In the genomic region with DNA sequence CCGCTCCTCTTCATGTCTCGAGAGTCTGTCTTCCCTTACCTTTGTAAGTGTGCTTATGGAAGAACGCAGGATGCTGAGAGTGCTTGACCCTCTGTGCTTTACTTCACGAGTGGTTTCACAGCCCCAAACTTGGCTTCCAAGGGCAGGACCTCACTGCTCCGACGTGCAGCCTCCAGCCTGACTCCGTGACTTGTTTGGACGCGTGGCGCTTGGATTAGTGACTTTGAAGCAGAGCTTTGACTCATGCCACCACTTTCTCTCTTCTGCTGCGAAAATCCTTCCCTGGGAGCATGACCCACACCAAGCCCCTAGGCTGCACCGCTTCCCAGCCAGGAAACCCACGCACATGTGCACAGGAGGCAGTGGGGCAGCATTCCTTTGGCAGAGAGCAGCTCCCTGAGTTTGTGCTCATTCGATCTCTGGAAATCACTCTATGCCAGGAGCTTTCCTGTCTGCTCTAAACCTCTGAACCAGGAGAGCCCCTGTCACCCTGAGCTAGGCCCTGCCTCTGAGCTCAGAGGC, we compare ENCODE assay signal across 20 cellular contexts.
"Had no signal": no experiment of that assay in that cellular context is flagged by ENCODE, and none has a peak within 500 bp of the region (broad histone marks: within the 10 kb centered on the region; RNA-seq: fewer than 3 reads in every experiment).

No MANE protein-coding gene starts in this region.

- H3K4me3 ChIP-seq: lower lobe of right lung, ovary, psoas muscle, right atrium auricular region, tibial artery had no signal

- DNase-seq: activated CD4-positive, alpha-beta T cell treated with anti-CD3 and anti-CD28 coated beads for 4 hours; activated CD4-positive, alpha-beta T cell treated with anti-CD3 and anti-CD28 coated beads, Interleukin-2, amount 50 U/mL, for 48 hours; activated CD4-positive, CD25-positive, alpha-beta regulatory T cell; activated effector memory CD4-positive, alpha-beta T cell treated with Interleukin-2 at 50 U/mL for 16 hours; activated naive CD4-positive, alpha-beta T cell treated with anti-CD3 and anti-CD28 coated beads, Interleukin-2, amount 10 ng/mL, durations not matched to agents 7 days and 5 days; activated T-cell treated with anti-CD3 and anti-CD28 coated beads, Interleukin-2, amount 50 U/mL, for 72 hours; amygdala; erythroblast; foreskin melanocyte; lower lobe of right lung; mesendoderm; ovary; psoas muscle; stimulated activated CD4-positive, alpha-beta T cell treated with anti-CD3 and anti-CD28 coated beads, Interleukin-12 subunit alpha, Interleukin-12 subunit beta, amount 100 ng/mL, for 4 hours; T1000; tibial artery had no signal

- H3K4me1 ChIP-seq: lower lobe of right lung, psoas muscle, right atrium auricular region, tibial artery had no signal

- H3K27me3 ChIP-seq: neutrophil, ovary, right atrium auricular region, tibial artery had no signal

- H3K9me3 ChIP-seq: lower lobe of right lung, neutrophil, ovary, psoas muscle, right atrium auricular region, tibial artery had no signal

- H3K27ac ChIP-seq: lower lobe of right lung, neutrophil, ovary, psoas muscle, right atrium auricular region, tibial artery had no signal

- H3K36me3 ChIP-seq: lower lobe of right lung, neutrophil, ovary, right atrium auricular region, tibial artery had no signal

- ATAC-seq: activated T-cell treated with anti-CD3 and anti-CD28 coated beads, Interleukin-2, amount 50 U/mL, for 72 hours; left lobe of liver; lower lobe of right lung; naive thymus-derived CD8-positive, alpha-beta T cell; psoas muscle had no signal
